37 cellular contexts compared by ENCODE assay signal in genomic region chr7:132546366-132547145, GRCh38. TPM values are rescaled to one million over a fixed set of nuclear protein-coding genes. Genes with fewer than 3 reads are reported as not detected.
"Had no signal": no experiment of that assay in that cellular context is flagged by ENCODE, and none has a peak within 500 bp of the region (broad histone marks: within the 10 kb centered on the region; RNA-seq: fewer than 3 reads in every experiment).

No MANE protein-coding gene starts in this region.

- H3K36me3 Mint-ChIP-seq: stimulated activated memory B cell treated with anti-CD40 and anti-IgM and Interleukin-4, amounts not matched to agents 10 μg/mL and 1 μg/mL and 100 μg/mL, for 72 hours had no signal

- H3K9ac ChIP-seq: parathyroid adenoma had no signal

- H3K4me1 ChIP-seq: breast epithelium, esophagus squamous epithelium, gastroesophageal sphincter, parathyroid adenoma, psoas muscle, uterus had no signal

- H3K27me3 Mint-ChIP-seq: T-helper 17 cell had no signal

- H3K4me1 Mint-ChIP-seq: stimulated activated memory B cell treated with anti-CD40 and anti-IgM and Interleukin-4, amounts not matched to agents 10 μg/mL and 1 μg/mL and 100 μg/mL, for 72 hours; T-helper 17 cell had no signal

- H2AFZ ChIP-seq: parathyroid adenoma had no signal

- H3K27me3 ChIP-seq: breast epithelium, esophagus squamous epithelium, gastroesophageal sphincter, sigmoid colon, uterus had no signal

- H3K27ac ChIP-seq: breast epithelium, esophagus squamous epithelium, gastroesophageal sphincter, parathyroid adenoma, psoas muscle, sigmoid colon, uterus had no signal

- H3K4me2 ChIP-seq: smooth muscle cell had no signal

- H3K36me3 ChIP-seq: breast epithelium, esophagus squamous epithelium, gastroesophageal sphincter, sigmoid colon, uterus had no signal

- H3K4me3 ChIP-seq: breast epithelium, esophagus squamous epithelium, gastroesophageal sphincter, psoas muscle, sigmoid colon, smooth muscle cell, uterus had no signal

- H3K4me3 Mint-ChIP-seq: activated CD4-positive, alpha-beta memory T cell treated with anti-CD3 and anti-CD28 coated beads for 36 hours; activated CD4-positive, alpha-beta T cell treated with anti-CD3 and anti-CD28 coated beads, Interleukin-2, amount 10 ng/mL, durations not matched to agents 24 days and 14 days; activated T-cell treated with anti-CD3 and anti-CD28 coated beads, Interleukin-2, amount 50 U/mL, for 24 hours; dendritic cell treated with granulocyte-macrophage colony-stimulating factor and Interleukin-4, amounts not matched to agents 40 ng/mL and 50 ng/mL, for 4 days; endodermal cell; naive thymus-derived CD8-positive, alpha-beta T cell; neural crest cell; stimulated activated memory B cell treated with anti-CD40 and anti-IgM and Interleukin-4, amounts not matched to agents 10 μg/mL and 1 μg/mL and 100 μg/mL, for 72 hours; stimulated activated naive CD8-positive, alpha-beta T cell treated with anti-CD3 and anti-CD28 coated beads, Interleukin-15, amount 100 ng/mL, for 72 hours; T-helper 17 cell; type B pancreatic cell had no signal

- DNase-seq: activated CD4-positive, alpha-beta memory T cell treated with anti-CD3 and anti-CD28 coated beads for 36 hours; activated CD4-positive, alpha-beta T cell treated with anti-CD3 and anti-CD28 coated beads, Interleukin-2, amount 10 ng/mL, durations not matched to agents 24 days and 14 days; activated CD4-positive, CD25-positive, alpha-beta regulatory T cell treated with anti-CD3 and anti-CD28 coated beads, Interleukin-2, amount 50 U/mL, for 72 hours; activated CD8-positive, alpha-beta memory T cell treated with anti-CD3 and anti-CD28 coated beads, Interleukin-2, amount 50 U/mL, for 48 hours; activated gamma-delta T cell treated with Interleukin-2 at 50 U/mL for 16 hours; activated naive CD4-positive, alpha-beta T cell treated with anti-CD3 and anti-CD28 coated beads, Interleukin-2, amount 50 U/mL, for 16 hours; activated T-cell treated with anti-CD3 and anti-CD28 coated beads, Interleukin-2, amount 50 U/mL, for 24 hours; amygdala; central memory CD4-positive, alpha-beta T cell; endodermal cell; esophagus squamous epithelium; hippocampal formation; kidney; left colon; mammary epithelial cell; midbrain; naive thymus-derived CD8-positive, alpha-beta T cell; occipital lobe; psoas muscle; sigmoid colon; stimulated activated CD4-positive, alpha-beta T cell treated with anti-CD3 and anti-CD28 coated beads, Interleukin-1b, Interleukin-23, amount 100 ng/mL, for 48 hours; stimulated activated CD4-positive, alpha-beta T cell treated with anti-CD3 and anti-CD28 coated beads, Interleukin-4, amount 100 ng/mL, for 4 hours; stimulated activated CD8-positive, alpha-beta memory T cell treated with anti-CD3 and anti-CD28 coated beads, Interleukin-4, amount 100 ng/mL, for 48 hours; stimulated activated naive CD8-positive, alpha-beta T cell treated with anti-CD3 and anti-CD28 coated beads, Interleukin-15, amount 100 ng/mL, for 72 hours; substantia nigra; T-helper 17 cell; T1000; uterus had no signal

- FAIRE-seq: kidney had no signal

- H3K27ac Mint-ChIP-seq: activated CD4-positive, alpha-beta memory T cell treated with anti-CD3 and anti-CD28 coated beads for 36 hours; activated CD4-positive, alpha-beta T cell treated with anti-CD3 and anti-CD28 coated beads, Interleukin-2, amount 10 ng/mL, durations not matched to agents 24 days and 14 days; activated T-cell treated with anti-CD3 and anti-CD28 coated beads, Interleukin-2, amount 50 U/mL, for 24 hours; dendritic cell treated with granulocyte-macrophage colony-stimulating factor and Interleukin-4, amounts not matched to agents 40 ng/mL and 50 ng/mL, for 4 days; naive thymus-derived CD8-positive, alpha-beta T cell; stimulated activated memory B cell treated with anti-CD40 and anti-IgM and Interleukin-4, amounts not matched to agents 10 μg/mL and 1 μg/mL and 100 μg/mL, for 72 hours; stimulated activated naive CD8-positive, alpha-beta T cell treated with anti-CD3 and anti-CD28 coated beads, Interleukin-15, amount 100 ng/mL, for 72 hours; T-helper 17 cell; type B pancreatic cell had no signal

- H3K79me2 ChIP-seq: parathyroid adenoma had no signal

RNA-seq across cellular contexts. Expression of gene PLXNA4, which starts 29.7 kb away (rescaled TPM):
- total RNA-seq: fibroblast of villous mesenchyme had no signal
